In genomic region chr12:46370792-46371717, GRCh38 we compare ENCODE assay signal across 8 cellular contexts. TPM values are rescaled to one million over a fixed set of nuclear protein-coding genes. Genes with fewer than 3 reads are reported as not detected.
DNase-seq lines count a peak whose midpoint lies in the region; ATAC-seq, FAIRE-seq and TF ChIP-seq lines count a peak whose summit lies in the region.

No MANE protein-coding gene starts in this region.

- peak; percentile 95 for DNase-seq in ACHN
- peak; percentile 82 for DNase-seq in NCI-H2171 treated with DMSO at 0.1 percent for 48 hours (lab: John Stamatoyannopoulos, UW)
- DNase-seq in WTC11 (ENCODE audit: low spot score) = peak; percentile 87
- DNase-seq in bronchial epithelial cell (ENCODE audit: low read depth) = no peak
- peak; percentile 82 for DNase-seq in iris pigment epithelial cell (ENCODE audit: low read depth)
- peak; percentile 92 for DNase-seq in stimulated activated CD4-positive, alpha-beta T cell treated with anti-CD3 and anti-CD28 coated beads, Interleukin-12 subunit alpha, Interleukin-12 subunit beta, amount 100 ng/mL, for 4 hours

- no peaks in the 10 kb centered on the region for H3K9me3 Mint-ChIP-seq in WTC11

- H3K4me3 Mint-ChIP-seq in WTC11 = peak overlapping the region; percentile 98

- ATAC-seq in GM18867 (IDR thresholded peaks at IDR 0.05; ENCODE audit: unreplicated experiment) (peak; percentile 60), HG03066 (IDR thresholded peaks at IDR 0.05; ENCODE audit: low read depth, unreplicated experiment) (peak; percentile 47), WTC11 (peak; percentile 10)

- H3K36me3 Mint-ChIP-seq in WTC11 = peaks cover 63% of the 10 kb centered on the region

- H3K27me3 ChIP-seq in bronchial epithelial cell (ENCODE audit: control insufficient read depth, insufficient read depth, low read length) = no peaks in the 10 kb centered on the region

- CTCF ChIA-PET in WTC11 (lab: Charles Lee) = no interaction called here

- POLR2A ChIA-PET in WTC11 (lab: Charles Lee) = interaction anchor here (0.6 to 2.2 kb wide), 8 partner anchors 12 to 381 kb away, joined by 3 to 9 read pairs (median 4); partner anchors contain the start of gene SLC38A1

- in situ Hi-C loops in ACHN (cut with HindIII; ENCODE audit: low pct_ligation_motif_present, low pct_unique_long_range_greater_than_20kb, low sequenced_read_pairs) = loop anchor here (25.0 kb wide), 1 partner anchor 209 kb away; no protein-coding TSS in a partner anchor

- TF ChIP-seq CTCF in WTC11 (IDR thresholded peaks at IDR 0.05) = no peak
- no peak for TF ChIP-seq CTCF in bronchial epithelial cell (IDR thresholded peaks at IDR 0.05; ENCODE audit: insufficient read depth, low read length, severe bottlenecking)

- peak overlapping the region; percentile 96 for H3K27ac Mint-ChIP-seq in WTC11

- no peaks in the 10 kb centered on the region; the same call in 1 of the 2 replicates for H3K27me3 Mint-ChIP-seq in WTC11 (ENCODE audit: low read depth)

- peak overlapping the region; percentile 63 for H3K4me3 ChIP-seq in bronchial epithelial cell (ENCODE audit: low read depth, low read length)

- peaks cover 33% of the 10 kb centered on the region for H3K36me3 ChIP-seq in bronchial epithelial cell (ENCODE audit: control insufficient read depth, insufficient read depth, low read length)

- no peak for FAIRE-seq in bronchial epithelial cell (lab: Jason Lieb, UNC)

- peaks cover 56% of the 10 kb centered on the region for H3K4me1 Mint-ChIP-seq in WTC11

TF ChIP-seq in WTC11, 78 proteins besides CTCF, POLR2A, EP300 and RAD21 (continues in another document):
- TF ChIP-seq FOXJ3 (CRISPR knock-in tag; IDR thresholded peaks at IDR 0.05; ENCODE audit: borderline replicate concordance) (no peak), NR1H2 (CRISPR knock-in tag; IDR thresholded peaks at IDR 0.05) (no peak), NR3C1 (CRISPR knock-in tag; conservative IDR thresholded peaks at IDR 0.05; ENCODE audit: low read depth) (no peak), JAZF1 (CRISPR knock-in tag; IDR thresholded peaks at IDR 0.05) (no peak), GRHL2 (CRISPR knock-in tag; IDR thresholded peaks at IDR 0.05; ENCODE audit: insufficient replicate concordance, severe bottlenecking) (no peak), IRF1 (CRISPR knock-in tag; IDR thresholded peaks at IDR 0.05) (no peak), ZNF396 (CRISPR knock-in tag; IDR thresholded peaks at IDR 0.05; ENCODE audit: borderline replicate concordance) (no peak), CREM (CRISPR knock-in tag; IDR thresholded peaks at IDR 0.05) (no peak), ATF3 (CRISPR knock-in tag; conservative IDR thresholded peaks at IDR 0.05) (no peak), MYBL2 (CRISPR knock-in tag; IDR thresholded peaks at IDR 0.05) (peak; percentile 48; the same call in 1 of the 2 replicates), FOXK1 (CRISPR knock-in tag; IDR thresholded peaks at IDR 0.05) (peak; percentile 76), ATF6 (CRISPR knock-in tag; IDR thresholded peaks at IDR 0.05) (no peak), NFYB (CRISPR knock-in tag; conservative IDR thresholded peaks at IDR 0.05; ENCODE audit: low read depth) (no peak), FOXP4 (CRISPR knock-in tag; IDR thresholded peaks at IDR 0.05) (no peak), ZSCAN18 (CRISPR knock-in tag; IDR thresholded peaks at IDR 0.05) (no peak), MAX (CRISPR knock-in tag; IDR thresholded peaks at IDR 0.05) (peak; percentile 83), NFATC4 (CRISPR knock-in tag; IDR thresholded peaks at IDR 0.05) (peak; percentile 87), CDX4 (CRISPR knock-in tag; IDR thresholded peaks at IDR 0.05; ENCODE audit: borderline replicate concordance) (no peak), SMAD4 (CRISPR knock-in tag; IDR thresholded peaks at IDR 0.05) (0 out of 2 replicates have a peak, but pooled peaks have one; percentile 70)

RNA-seq across cellular contexts. Expression of gene SLC38A2, which starts 1.5 kb away (rescaled TPM):
- total RNA-seq in WTC11 (2021) (295 to 381 TPM (median 309 TPM) in 3 replicates), bronchial epithelial cell (530 and 1,114 TPM in 2 replicates)

Comparison
In these comparisons a context has a peak if more than half of its experiments do, and no peak if none do; other contexts are left out.
1. ATAC-seq: peak in every context shown above with its lines; median percentile 60 in GM18867; 47 in HG03066; 10 in WTC11.